8 cellular contexts compared by ENCODE assay signal in genomic region chr3:159762981-159763465, GRCh38.
DNase-seq lines count a peak whose midpoint lies in the region; ATAC-seq and TF ChIP-seq lines count a peak whose summit lies in the region.

No MANE protein-coding gene starts in this region.

- in situ Hi-C loops in gastrocnemius medialis (cut with MboI; ENCODE audit: low sequenced_read_pairs in 4 of 4) = no loop called here

- H3K4me1 Mint-ChIP-seq in CD14-positive monocyte = peaks cover 23% of the 10 kb centered on the region

- H3K9ac ChIP-seq in NT2/D1 (ENCODE audit: insufficient read length, low read depth) = peak overlapping the region; percentile 84

- H3K36me3 Mint-ChIP-seq in CD14-positive monocyte = peaks cover 3 to 10% of the 10 kb centered on the region in 2 donors

- peaks cover 12% of the 10 kb centered on the region for H3K36me3 ChIP-seq in NT2/D1 (ENCODE audit: insufficient read depth, insufficient read length, low read length)
- no peaks in the 10 kb centered on the region for H3K36me3 ChIP-seq in gastrocnemius medialis

- H3K4me1 ChIP-seq in NT2/D1 (ENCODE audit: insufficient read depth, insufficient read length) = no peaks in the 10 kb centered on the region
- peaks cover 16 to 27% of the 10 kb centered on the region in 2 donors for H3K4me1 ChIP-seq in gastrocnemius medialis

- intact Hi-C loops in CD14-positive monocyte (cut with micrococcal nuclease) (no loop called here), gastrocnemius medialis (cut with DNase I; ENCODE audit: low total_unique reads) (loop anchor here (1.0 kb wide), 1 partner anchor 42 kb away; no protein-coding TSS in a partner anchor)

- TF ChIP-seq CTCF in CD14-positive monocyte (IDR thresholded peaks at IDR 0.05) (no peak), gastrocnemius medialis (IDR thresholded peaks at IDR 0.05 in 4 of 5, conservative IDR thresholded peaks at IDR 0.05 in 1 of 5) (no peak)

- DNase-seq in CD14-positive monocyte (ENCODE audit: low spot score) (peak; percentile 86), NT2/D1 (ENCODE audit: low read depth, low spot score) (peak; percentile 51), brain pericyte (ENCODE audit: low read depth, low spot score) (peak; percentile 55), gastrocnemius medialis (peak in 1 of 2 donors; percentile 26), NCI-H1048 (lab: John Stamatoyannopoulos, UW) (no peak)

- H3K9me3 ChIP-seq in NT2/D1 (ENCODE audit: insufficient read depth, low read length) (no peaks in the 10 kb centered on the region), iPS-18c (ENCODE audit: control insufficient read depth, insufficient read depth, low read length) (no peaks in the 10 kb centered on the region), gastrocnemius medialis (no peaks in the 10 kb centered on the region)

- peak; percentile 41 for ATAC-seq in GM18868 (IDR thresholded peaks at IDR 0.05; ENCODE audit: unreplicated experiment)
- peak; percentile 36 for ATAC-seq in HG03097 (IDR thresholded peaks at IDR 0.05; ENCODE audit: low FRiP score, unreplicated experiment)
- ATAC-seq in gastrocnemius medialis = peak; percentile 31 to 38

- H3K4me3 Mint-ChIP-seq in CD14-positive monocyte = peak overlapping the region; percentile 87 to 97

- H3K27ac Mint-ChIP-seq in CD14-positive monocyte = peak overlapping the region in 6 of 7 donors; percentile 76 to 89 (median 84)

- H3K4me3 ChIP-seq in NT2/D1 (ENCODE audit: insufficient read length, low read depth) (peak overlapping the region; percentile 66), iPS-18c (ENCODE audit: insufficient read depth, low read depth, low read length) (peak overlapping the region; percentile 76), gastrocnemius medialis (peak overlapping the region; percentile 64 to 80 (median 72))

- H3K27me3 ChIP-seq in NT2/D1 (ENCODE audit: insufficient read depth, insufficient read length) (no peaks in the 10 kb centered on the region), gastrocnemius medialis (peaks cover 0 to 5% (median 0%) of the 10 kb centered on the region in 3 donors)

- H3K27ac ChIP-seq in gastrocnemius medialis = peak overlapping the region; percentile 80 to 87 (median 82)

- TF ChIP-seq POLR2A in gastrocnemius medialis (IDR thresholded peaks at IDR 0.05) = peak in 1 of 2 donors; percentile 64

- peaks cover 0 to 8% (median 6%) of the 10 kb centered on the region in 7 donors for H3K9me3 Mint-ChIP-seq in CD14-positive monocyte

- H3K27me3 Mint-ChIP-seq in CD14-positive monocyte (ENCODE audit: low read depth in 3 of 3) = peaks cover 37 to 57% (median 48%) of the 10 kb centered on the region in 3 donors
